ENCODE assay signal across 8 cellular contexts in genomic region chr5:132775439-132776076, GRCh38.
DNase-seq lines count a peak whose midpoint lies in the region; ATAC-seq and TF ChIP-seq lines count a peak whose summit lies in the region.

No MANE protein-coding gene starts in this region.

- no peak overlapping the region for H3K27ac Mint-ChIP-seq in T-helper 1 cell treated with Interleukin-12 subunit alpha and Interleukin-12 subunit beta and Interleukin-4 antibody, amounts not matched to agents 30 μg/mL and 1 μg/mL, for 36 hours

- no peaks in the 10 kb centered on the region for H3K36me3 Mint-ChIP-seq in T-helper 1 cell treated with Interleukin-12 subunit alpha and Interleukin-12 subunit beta and Interleukin-4 antibody, amounts not matched to agents 30 μg/mL and 1 μg/mL, for 36 hours (ENCODE audit: low read depth)

- no peaks in the 10 kb centered on the region for H3K79me2 ChIP-seq in MM.1S (ENCODE audit: low read length)

- H3K4me1 ChIP-seq in MM.1S (ENCODE audit: low read length): peaks cover 8% of the 10 kb centered on the region; the same call in 1 of the 2 replicates

- H3K4me3 ChIP-seq in MM.1S (ENCODE audit: low read length): no peak overlapping the region

- peaks cover 25% of the 10 kb centered on the region for H3K27me3 ChIP-seq in MM.1S (replicated peaks; ENCODE audit: insufficient read depth, low read length)

- H3K4me3 Mint-ChIP-seq in T-helper 1 cell treated with Interleukin-12 subunit alpha and Interleukin-12 subunit beta and Interleukin-4 antibody, amounts not matched to agents 30 μg/mL and 1 μg/mL, for 36 hours: peak overlapping the region; percentile 72

- no peak for TF ChIP-seq CTCF in MM.1S (IDR thresholded peaks at IDR 0.05; ENCODE audit: low read length)

- H4K20me1 ChIP-seq in MM.1S (ENCODE audit: insufficient read depth, low read length): no peaks in the 10 kb centered on the region

- H3K9ac ChIP-seq in MM.1S (ENCODE audit: low read length): no peak overlapping the region

- no peaks in the 10 kb centered on the region for H3K36me3 ChIP-seq in MM.1S (replicated peaks; ENCODE audit: insufficient read depth, low read length)

- H3K9me3 Mint-ChIP-seq in T-helper 1 cell treated with Interleukin-12 subunit alpha and Interleukin-12 subunit beta and Interleukin-4 antibody, amounts not matched to agents 30 μg/mL and 1 μg/mL, for 36 hours: no peaks in the 10 kb centered on the region

- H3K4me1 Mint-ChIP-seq in T-helper 1 cell treated with Interleukin-12 subunit alpha and Interleukin-12 subunit beta and Interleukin-4 antibody, amounts not matched to agents 30 μg/mL and 1 μg/mL, for 36 hours (ENCODE audit: low read depth): peaks cover 29% of the 10 kb centered on the region

- no peaks in the 10 kb centered on the region for H3K9me2 ChIP-seq in MM.1S (replicated peaks; ENCODE audit: insufficient read depth, low read length)

- no peaks in the 10 kb centered on the region for H3K9me3 ChIP-seq in MM.1S (replicated peaks; ENCODE audit: insufficient read depth, low read length)

- H3K27ac ChIP-seq in angular gyrus (ENCODE audit: low read depth, low read length) (peak overlapping the region; percentile 97), substantia nigra (ENCODE audit: low read depth, low read length, poor library complexity, severe bottlenecking) (peak overlapping the region; percentile 99), MM.1S (ENCODE audit: low read length) (no peak overlapping the region)

- peaks cover 11% of the 10 kb centered on the region; the same call in 1 of the 2 replicates for H3F3A ChIP-seq in MM.1S (ENCODE audit: insufficient read depth, low read length)

- H3K4me2 ChIP-seq in MM.1S (ENCODE audit: low read depth, low read length): no peak overlapping the region

- peaks cover 38% of the 10 kb centered on the region for H3K27me3 Mint-ChIP-seq in T-helper 1 cell treated with Interleukin-12 subunit alpha and Interleukin-12 subunit beta and Interleukin-4 antibody, amounts not matched to agents 30 μg/mL and 1 μg/mL, for 36 hours (ENCODE audit: low read depth)

- ATAC-seq in HG03442 (IDR thresholded peaks at IDR 0.05; ENCODE audit: unreplicated experiment): no peak
- no peak for ATAC-seq in GM21423 (IDR thresholded peaks at IDR 0.05; ENCODE audit: unreplicated experiment)

- H2AFZ ChIP-seq in MM.1S (ENCODE audit: low read length): no peak overlapping the region

- no peak for DNase-seq in T-helper 1 cell
- peak; percentile 16 for DNase-seq in iris pigment epithelial cell (ENCODE audit: low read depth)
- DNase-seq in substantia nigra (lab: John Stamatoyannopoulos, UW): peak in 3 of 49 donors; percentile 9 to 47 (median 24)
- DNase-seq in MM.1S: no peak
